ENCODE assay signal across 21 cellular contexts in the genomic region with DNA sequence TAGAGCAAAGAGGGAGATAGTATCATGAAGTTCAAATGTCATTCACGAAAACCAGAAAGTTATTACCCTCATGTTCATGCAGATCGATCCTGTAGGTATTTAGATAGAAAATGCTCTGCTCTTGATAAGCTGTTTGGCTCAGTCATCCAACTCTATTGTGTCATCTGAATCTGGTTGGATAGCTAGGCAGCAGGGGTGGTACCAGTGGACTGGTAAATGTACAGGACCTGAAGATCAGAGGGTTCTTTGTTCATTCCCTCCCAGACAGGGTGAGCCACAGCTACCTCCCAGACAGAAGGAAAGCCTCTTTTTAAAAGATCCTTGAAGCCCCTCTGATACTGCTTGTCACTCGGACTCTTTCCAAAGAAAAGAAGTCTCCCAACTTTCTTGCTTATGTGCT. TPM values are rescaled to one million over a fixed set of nuclear protein-coding genes. Genes with fewer than 3 reads are reported as not detected.
A peak's percentile ranks its signal among the peaks of the same experiment; 100 is the strongest.
DNase-seq lines count a peak whose midpoint lies in the region; ATAC-seq and TF ChIP-seq lines count a peak whose summit lies in the region.
"Had no signal": no experiment of that assay in that cellular context is flagged by ENCODE, and none has a peak within 500 bp of the region (broad histone marks: within the 10 kb centered on the region; RNA-seq: fewer than 3 reads in every experiment).

No MANE protein-coding gene starts in this region.

- H3K9me3 ChIP-seq in esophagus muscularis mucosa (no peaks in the 10 kb centered on the region), A673 (ENCODE audit: low read depth, low read length, poor library complexity, severe bottlenecking) (no peaks in the 10 kb centered on the region)
- H3K9me3 ChIP-seq: adrenal gland; BLaER1 treated with 17β-estradiol and CSF1 and Interleukin-3, amounts not matched to agents 10 nM and 100 nM; heart right ventricle; transverse colon had no signal

- H3K4me3 ChIP-seq in esophagus muscularis mucosa: no peak overlapping the region
- H3K4me3 ChIP-seq in A673 (ENCODE audit: low read depth, low read length, poor library complexity, severe bottlenecking): no peak overlapping the region
- H3K4me3 ChIP-seq: adrenal gland; BLaER1 treated with 17β-estradiol and CSF1 and Interleukin-3, amounts not matched to agents 10 nM and 100 nM; heart right ventricle; neural progenitor cell; transverse colon had no signal

- TF ChIP-seq EP300 in esophagus muscularis mucosa (IDR thresholded peaks at IDR 0.05): no peak

- H3K27me3 ChIP-seq in esophagus muscularis mucosa: peaks cover 0 to 16% (median 0%) of the 10 kb centered on the region in 4 donors
- peaks cover 4% of the 10 kb centered on the region for H3K27me3 ChIP-seq in A673 (replicated peaks; ENCODE audit: insufficient read depth, low read depth, low read length, poor library complexity)
- H3K27me3 ChIP-seq: adrenal gland; BLaER1 treated with 17β-estradiol and CSF1 and Interleukin-3, amounts not matched to agents 10 nM and 100 nM; neural progenitor cell; transverse colon had no signal

- BruUV-seq in Calu3 (replicated peaks; lab: Mats Ljungman, UMichigan) (no TSS peak), A673 (replicated peaks; lab: Mats Ljungman, UMichigan) (no TSS peak)

- H3K36me3 Mint-ChIP-seq in Calu3 (ENCODE audit: insufficient read depth, unreplicated experiment) (peaks cover 6% of the 10 kb centered on the region), mesothelial cell of epicardium (no peaks in the 10 kb centered on the region)
- H3K36me3 Mint-ChIP-seq: neural progenitor cell had no signal

- intact Hi-C loops in Calu3 (cut with micrococcal nuclease; ENCODE audit: unreplicated experiment) (no loop called here), esophagus muscularis mucosa (cut with DNase I) (no loop called here), A673 (cut with micrococcal nuclease; ENCODE audit: unreplicated experiment) (no loop called here)

- H3K4me1 Mint-ChIP-seq in Calu3 (ENCODE audit: low read depth, unreplicated experiment) (peaks cover 22% of the 10 kb centered on the region), mesothelial cell of epicardium (peaks cover 7% of the 10 kb centered on the region)

- no peak overlapping the region for H3K4me3 Mint-ChIP-seq in Calu3 (ENCODE audit: low read depth, unreplicated experiment)
- H3K4me3 Mint-ChIP-seq in mesothelial cell of epicardium: no peak overlapping the region
- H3K4me3 Mint-ChIP-seq: activated CD8-positive, alpha-beta T cell treated with anti-CD3 and anti-CD28 coated beads, Interleukin-2, amount 10 ng/mL, durations not matched to agents 7 days and 5 days; neural progenitor cell had no signal

- WGBS in esophagus muscularis mucosa: 77% methylated on average over 3 of the region's 3 CpGs

- no peak overlapping the region for H3K27ac ChIP-seq in esophagus muscularis mucosa (replicated peaks in 1 of 4)
- no peak overlapping the region for H3K27ac ChIP-seq in A673 (ENCODE audit: low read depth, low read length, poor library complexity, severe bottlenecking)
- H3K27ac ChIP-seq: adrenal gland; BLaER1 treated with 17β-estradiol and CSF1 and Interleukin-3, amounts not matched to agents 10 nM and 100 nM; heart right ventricle; neural progenitor cell; transverse colon had no signal

- no peaks in the 10 kb centered on the region for H3K36me3 ChIP-seq in esophagus muscularis mucosa
- H3K36me3 ChIP-seq in A673 (ENCODE audit: insufficient read depth, low read length, poor library complexity, severe bottlenecking): no peaks in the 10 kb centered on the region
- H3K36me3 ChIP-seq: adrenal gland; BLaER1 treated with 17β-estradiol and CSF1 and Interleukin-3, amounts not matched to agents 10 nM and 100 nM; heart right ventricle; neural progenitor cell; transverse colon had no signal

- H3K27me3 Mint-ChIP-seq in Calu3 (ENCODE audit: unreplicated experiment) (no peaks in the 10 kb centered on the region), mesothelial cell of epicardium (ENCODE audit: low read depth) (peaks cover 60% of the 10 kb centered on the region)

- TF ChIP-seq CTCF in Calu3 (IDR thresholded peaks at IDR 0.05; ENCODE audit: unreplicated experiment): no peak
- no peak for TF ChIP-seq CTCF in esophagus muscularis mucosa (IDR thresholded peaks at IDR 0.05)
- no peak for TF ChIP-seq CTCF in mesothelial cell of epicardium (IDR thresholded peaks at IDR 0.05; ENCODE audit: unreplicated experiment)
- no peak for TF ChIP-seq CTCF in A673 (conservative IDR thresholded peaks at IDR 0.05; ENCODE audit: low read depth, low read length)

- ATAC-seq in GM18520 (IDR thresholded peaks at IDR 0.05; ENCODE audit: unreplicated experiment): no peak
- ATAC-seq: activated CD8-positive, alpha-beta T cell treated with anti-CD3 and anti-CD28 coated beads, Interleukin-2, amount 10 ng/mL, durations not matched to agents 7 days and 5 days; left ventricle myocardium superior had no signal

- H3K27ac Mint-ChIP-seq in Calu3 (ENCODE audit: unreplicated experiment): peak overlapping the region; percentile 98
- no peak overlapping the region for H3K27ac Mint-ChIP-seq in mesothelial cell of epicardium
- H3K27ac Mint-ChIP-seq: activated CD8-positive, alpha-beta T cell treated with anti-CD3 and anti-CD28 coated beads, Interleukin-2, amount 10 ng/mL, durations not matched to agents 7 days and 5 days had no signal

- no peak for TF ChIP-seq POLR2A in esophagus muscularis mucosa (IDR thresholded peaks at IDR 0.05; ENCODE audit: low read depth)

- H3K9me3 Mint-ChIP-seq in Calu3 (ENCODE audit: low read depth, unreplicated experiment) (no peaks in the 10 kb centered on the region), mesothelial cell of epicardium (no peaks in the 10 kb centered on the region)
- H3K9me3 Mint-ChIP-seq: neural progenitor cell had no signal

- in situ Hi-C loops in SK-MEL-5 (cut with HindIII; ENCODE audit: low pct_unique_long_range_greater_than_20kb, low sequenced_read_pairs): no loop called here

- no peaks in the 10 kb centered on the region for H3K4me1 ChIP-seq in esophagus muscularis mucosa
- peaks cover 6% of the 10 kb centered on the region for H3K4me1 ChIP-seq in A673 (ENCODE audit: insufficient read depth, low read length, poor library complexity, severe bottlenecking)
- H3K4me1 ChIP-seq: adrenal gland; BLaER1 treated with 17β-estradiol and CSF1 and Interleukin-3, amounts not matched to agents 10 nM and 100 nM; transverse colon had no signal

- CTCF ChIA-PET in Calu3 (lab: Charles Lee): interaction anchor here (1.5 kb wide), 1 partner anchor 8 kb away, joined by 3 read pairs; no protein-coding TSS in a partner anchor
- CTCF ChIA-PET in A673 (lab: Charles Lee): no interaction called here

- DNase-seq in Calu3 (no peak), SK-MEL-5 (ENCODE audit: low read depth, low spot score) (peak; percentile 13), esophagus muscularis mucosa (ENCODE audit: extremely low spot score) (peak; percentile 64), putamen (ENCODE audit: low spot score) (peak; percentile 57), DMS153 (lab: John Stamatoyannopoulos, UW) (no peak), mesothelial cell of epicardium (ENCODE audit: low spot score in 2 of 2, unreplicated experiment in 2 of 2) (no peak), A673 (ENCODE audit: low spot score) (no peak)
- DNase-seq: activated CD4-positive, CD25-positive, alpha-beta regulatory T cell treated with anti-CD3 and anti-CD28 coated beads, Interleukin-2, amount 50 U/mL, for 72 hours; activated CD8-positive, alpha-beta T cell treated with anti-CD3 and anti-CD28 coated beads, Interleukin-2, amount 10 ng/mL, durations not matched to agents 7 days and 5 days; activated gamma-delta T cell treated with Interleukin-2 at 50 U/mL for 16 hours; adrenal gland; heart right ventricle; left ventricle myocardium superior; NCI-H1436 treated with DMSO at 0.1 percent for 48 hours; stimulated activated naive CD4-positive, alpha-beta T cell; transverse colon had no signal

- POLR2A ChIA-PET in A673 (lab: Charles Lee; ENCODE audit: low non-redundant PET): no interaction called here

RNA-seq across cellular contexts. Expression of a gene that starts 29.8 kb away (rescaled TPM):
- 0.45 and 0.54 TPM in 2 replicates for total RNA-seq in Calu3 (2022)
- total RNA-seq in SK-MEL-5 (2014; rRNA removed; shearing (Covaris generic)): not detected in 2 replicates
- 0.13 TPM in 1 of 2 replicates, not detected in the other for polyA plus RNA-seq in SK-MEL-5 (2015; cell fraction: cytosol; rRNA removed)
- polyA plus RNA-seq in SK-MEL-5 (2015; cell fraction: nucleus; rRNA removed): not detected in 2 replicates
- under 1 TPM in 2 of 4 donors, not detected in 2; 0.13 to 0.17 TPM for total RNA-seq in esophagus muscularis mucosa
- total RNA-seq in mesothelial cell of epicardium: 5.5 to 7.5 TPM (median 5.9 TPM) in 3 replicates
- total RNA-seq in A673 (2021): 0.39 and 1.2 TPM in 2 replicates
- total RNA-seq: activated CD8-positive, alpha-beta T cell treated with anti-CD3 and anti-CD28 coated beads, Interleukin-2, amount 10 ng/mL, durations not matched to agents 7 days and 5 days; fibroblast of villous mesenchyme; left ventricle myocardium superior; pulmonary artery endothelial cell had no signal

Comparison
In these comparisons a context has a peak if more than half of its experiments do, and no peak if none do; other contexts are left out.
1. DNase-seq: peak in SK-MEL-5 (single experiment), esophagus muscularis mucosa (single experiment) and putamen (single experiment); none in Calu3 (single experiment), DMS153 (single experiment), mesothelial cell of epicardium (0 of 2) and A673 (single experiment).